ENCODE assay signal across 8 cellular contexts in the genomic region with DNA sequence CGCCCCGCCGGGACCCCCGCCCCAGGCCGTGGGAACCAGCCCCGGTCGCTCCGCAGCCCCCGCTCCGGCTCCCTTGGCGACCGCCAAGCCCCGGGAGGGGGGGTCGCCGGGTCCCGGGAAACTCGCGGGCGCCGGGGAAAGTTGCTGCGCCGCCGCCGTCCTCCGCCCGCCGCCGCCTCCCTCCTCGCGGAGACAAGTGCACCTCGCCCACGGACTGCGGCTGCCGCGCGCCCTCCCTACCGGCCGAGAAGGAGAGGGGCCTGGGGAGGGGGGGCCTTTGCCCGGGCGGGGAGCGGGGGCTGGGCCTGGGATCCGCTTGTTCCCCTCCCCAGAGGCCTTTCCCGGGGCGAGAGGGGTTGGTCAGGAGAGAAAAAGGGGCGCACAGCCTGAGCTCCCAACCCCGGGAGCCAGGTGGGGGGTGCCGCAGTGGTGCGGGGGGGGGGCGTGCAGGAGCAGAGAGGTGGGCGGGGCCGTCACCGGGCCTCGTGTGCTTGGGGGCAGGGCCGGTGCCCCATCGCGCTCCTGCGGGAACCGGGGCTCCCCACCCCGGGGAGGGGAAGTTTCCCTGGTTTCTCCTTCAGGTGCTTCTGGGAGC. TPM values are rescaled to one million over a fixed set of nuclear protein-coding genes. Genes with fewer than 3 reads are reported as not detected.
A peak's percentile ranks its signal among the peaks of the same experiment; 100 is the strongest.
DNase-seq lines count a peak whose midpoint lies in the region; ATAC-seq and TF ChIP-seq lines count a peak whose summit lies in the region.

No MANE protein-coding gene starts in this region.

- no peaks in the 10 kb centered on the region for H3K9me3 Mint-ChIP-seq in chondrocyte (ENCODE audit: low read depth)

- H3K4me1 ChIP-seq in Karpas-422 (ENCODE audit: low read length) (peaks cover 11% of the 10 kb centered on the region), mucosa of stomach (ENCODE audit: control insufficient read depth, insufficient read depth, low read length) (peaks cover 31% of the 10 kb centered on the region)

- H3K27me3 ChIP-seq in Karpas-422 (ENCODE audit: low read length) (no peaks in the 10 kb centered on the region), mucosa of stomach (ENCODE audit: control insufficient read depth, insufficient read depth, low read length) (no peaks in the 10 kb centered on the region)

- H3K79me2 ChIP-seq in Karpas-422 (ENCODE audit: low read length), result no peaks in the 10 kb centered on the region

- TF ChIP-seq CTCF in chondrocyte (IDR thresholded peaks at IDR 0.05), result no peak

- ATAC-seq in GM19455 (IDR thresholded peaks at IDR 0.05; ENCODE audit: unreplicated experiment), result peak; percentile 13

- H3K9me3 ChIP-seq in Karpas-422 (ENCODE audit: low read length), result no peaks in the 10 kb centered on the region
- no peaks in the 10 kb centered on the region for H3K9me3 ChIP-seq in mucosa of stomach (ENCODE audit: control insufficient read depth, low read length)

- H4K20me1 ChIP-seq in Karpas-422 (ENCODE audit: insufficient read depth, low read depth, low read length), result peaks cover 16% of the 10 kb centered on the region; the same call in 1 of the 2 replicates

- peak overlapping the region; percentile 79 for H3K4me2 ChIP-seq in Karpas-422 (ENCODE audit: low read depth, low read length, poor library complexity, severe bottlenecking)

- peak overlapping the region; percentile 67 for H3K4me3 ChIP-seq in Karpas-422 (ENCODE audit: low read length)
- H3K4me3 ChIP-seq in mucosa of stomach (ENCODE audit: low read length), result no peak overlapping the region

- H3K36me3 Mint-ChIP-seq in chondrocyte (ENCODE audit: low read depth), result no peaks in the 10 kb centered on the region

- no peaks in the 10 kb centered on the region for H3K27me3 Mint-ChIP-seq in chondrocyte (ENCODE audit: low read depth)

- peaks cover 28% of the 10 kb centered on the region for H3K4me1 Mint-ChIP-seq in chondrocyte (ENCODE audit: low read depth)

- H3K27ac Mint-ChIP-seq in chondrocyte (ENCODE audit: unreplicated experiment), result no peak overlapping the region

- no peaks in the 10 kb centered on the region for H3K9me2 ChIP-seq in Karpas-422 (replicated peaks; ENCODE audit: insufficient read depth, low read length)

- peak overlapping the region; percentile 61 for H3K9ac ChIP-seq in Karpas-422 (ENCODE audit: low read length)
- peak overlapping the region; percentile 43 for H3K9ac ChIP-seq in mucosa of stomach (ENCODE audit: low read length)

- DNase-seq in CD1c-positive myeloid dendritic cell (ENCODE audit: extremely low spot score) (peak; percentile 31), Karpas-422 (no peak), chondrocyte (ENCODE audit: low spot score) (no peak), middle frontal gyrus (ENCODE audit: extremely low spot score, low spot score) (no peak), mucosa of gallbladder (ENCODE audit: low spot score) (no peak), NCI-H2171 treated with DMSO at 0.1 percent for 48 hours (lab: John Stamatoyannopoulos, UW) (no peak)

- peak overlapping the region; percentile 76 for H3K4me3 Mint-ChIP-seq in chondrocyte (ENCODE audit: unreplicated experiment)

- H3K36me3 ChIP-seq in Karpas-422 (ENCODE audit: insufficient read depth, low read length) (no peaks in the 10 kb centered on the region), mucosa of stomach (ENCODE audit: control insufficient read depth, insufficient read depth, low read length) (no peaks in the 10 kb centered on the region)

- H3K27ac ChIP-seq in Karpas-422 (ENCODE audit: low read length), result no peak overlapping the region

- no peak overlapping the region for H2AFZ ChIP-seq in Karpas-422 (ENCODE audit: low read length)

RNA-seq across cellular contexts. Expression of gene AGRN, which starts 0.6 kb away (rescaled TPM):
- total RNA-seq in Karpas-422 (2014; rRNA removed; shearing (Covaris generic); ENCODE audit: low replicate concordance), result 2.4 and 8.4 TPM in 2 replicates
- total RNA-seq in chondrocyte, result 138 to 221 TPM (median 219 TPM) in 3 replicates
- 311 TPM for total RNA-seq in mucosa of gallbladder

RNA-seq across cellular contexts. Expression of gene ISG15, which starts 7.2 kb away (rescaled TPM):
- total RNA-seq in Karpas-422 (2014; rRNA removed; shearing (Covaris generic); ENCODE audit: low replicate concordance), result 102 and 127 TPM in 2 replicates
- total RNA-seq in chondrocyte (28.5 to 42.8 TPM (median 42.2 TPM) in 3 replicates), mucosa of gallbladder (41.5 TPM)

RNA-seq across cellular contexts. Expression of gene HES4, which starts 20.6 kb away (rescaled TPM):
- total RNA-seq in Karpas-422 (2014; rRNA removed; shearing (Covaris generic); ENCODE audit: low replicate concordance), result not detected in 2 replicates
- 56.6 to 137 TPM (median 136 TPM) in 3 replicates for total RNA-seq in chondrocyte
- total RNA-seq in mucosa of gallbladder, result 25.6 TPM

RNA-seq across cellular contexts. Expression of gene PERM1, which starts 38.6 kb away (rescaled TPM):
- not detected in 2 replicates for total RNA-seq in Karpas-422 (2014; rRNA removed; shearing (Covaris generic); ENCODE audit: low replicate concordance)
- total RNA-seq in chondrocyte, result 0.12 to 0.37 TPM (median 0.31 TPM) in 3 replicates
- 0.35 TPM for total RNA-seq in mucosa of gallbladder

RNA-seq across cellular contexts. Expression of gene RNF223, which starts 53.6 kb away (rescaled TPM):
- not detected in 2 replicates for total RNA-seq in Karpas-422 (2014; rRNA removed; shearing (Covaris generic); ENCODE audit: low replicate concordance)
- total RNA-seq in chondrocyte (not detected in 3 replicates), mucosa of gallbladder (1.0 TPM)

Comparison
In these comparisons a context has a peak if more than half of its experiments do, and no peak if none do; other contexts are left out.
1. RNA of gene AGRN, which starts 0.6 kb away (total RNA-seq): 311 TPM in mucosa of gallbladder (single experiment) and 138 to 221 TPM in chondrocyte; 2.4 to 8.4 TPM in Karpas-422; every median in the first group is over 10 times any median in the second.
2. RNA of gene HES4, which starts 20.6 kb away (total RNA-seq): 56.6 to 137 TPM in chondrocyte and 25.6 TPM in mucosa of gallbladder (single experiment); not detected in Karpas-422; every median in the first group is over 10 times any median in the second.